ENCODE assay signal across 8 cellular contexts in the genomic region with DNA sequence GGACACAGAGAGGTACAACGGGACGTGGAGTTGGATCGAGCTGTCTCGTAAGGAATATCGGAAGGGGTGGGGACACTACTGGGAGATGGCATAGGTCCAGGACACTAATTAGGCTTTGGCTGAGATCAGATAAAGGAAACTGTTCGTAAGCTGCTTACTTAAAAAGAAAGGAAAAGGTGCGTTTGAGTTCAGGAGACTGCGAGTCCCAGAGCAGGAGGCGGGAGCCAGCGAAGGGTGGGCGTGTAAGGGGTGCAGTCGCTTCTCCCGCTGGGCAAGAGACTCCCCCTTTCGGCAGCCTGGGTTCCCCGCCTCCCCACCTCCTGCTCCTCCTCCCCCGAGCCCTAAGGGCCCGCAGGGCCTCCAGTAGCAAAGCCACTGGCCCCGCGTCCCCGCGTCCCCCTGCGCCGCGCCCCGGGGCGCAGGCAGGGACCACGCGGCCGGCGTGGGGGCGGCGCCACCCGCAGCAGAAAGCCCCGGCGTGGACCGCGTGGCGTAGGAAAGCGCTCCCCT. TPM values are rescaled to one million over a fixed set of nuclear protein-coding genes. Genes with fewer than 3 reads are reported as not detected.
DNase-seq lines count a peak whose midpoint lies in the region; ATAC-seq, FAIRE-seq and TF ChIP-seq lines count a peak whose summit lies in the region.

No MANE protein-coding gene starts in this region.

- TF ChIP-seq POLR2A in sigmoid colon (IDR thresholded peaks at IDR 0.05): no peak

- no peaks in the 10 kb centered on the region for H3K36me3 ChIP-seq in sigmoid colon

- no peak for FAIRE-seq in HTR-8/SVneo (lab: Jason Lieb, UNC)

- no peak for TF ChIP-seq CTCF in sigmoid colon (IDR thresholded peaks at IDR 0.05)

- ATAC-seq in GM21390 (IDR thresholded peaks at IDR 0.05; ENCODE audit: unreplicated experiment): peak; percentile 51

- intact Hi-C loops in sigmoid colon (cut with DNase I): loop anchor here (2.0 to 5.0 kb wide), 2 partner anchors 80 to 108 kb away; no protein-coding TSS in a partner anchor

- DNase-seq in EH (ENCODE audit: low read depth) (peak; percentile 65), HTR-8/SVneo (ENCODE audit: insufficient read length, low spot score) (peak; percentile 55), SW480 (ENCODE audit: low spot score) (peak; percentile 47), amygdala (lab: John Stamatoyannopoulos, UW) (peak in 39 of 56 donors; percentile 2 to 47 (median 23)), hypothalamus (lab: John Stamatoyannopoulos, UW) (peak in 37 of 51 donors; percentile 3 to 65 (median 32)), sigmoid colon (peak; percentile 86), NCI-H187 treated with DMSO at 0.1 percent for 48 hours (lab: John Stamatoyannopoulos, UW) (no peak)

- WGBS in sigmoid colon, 2 donors: 1 to 3% methylated on average over 39 of the region's 39 CpGs

- no peak for TF ChIP-seq EP300 in sigmoid colon (IDR thresholded peaks at IDR 0.05)

- H3K4me1 ChIP-seq in sigmoid colon: peaks cover 0 to 45% (median 24%) of the 10 kb centered on the region in 4 donors

- H3K4me3 ChIP-seq in sigmoid colon: peak overlapping the region; percentile 62 to 96 (median 87)

- peak overlapping the region; percentile 71 to 85 (median 83) for H3K27ac ChIP-seq in sigmoid colon

- H3K27me3 ChIP-seq in sigmoid colon: no peaks in the 10 kb centered on the region

- H3K9me3 ChIP-seq in sigmoid colon: no peaks in the 10 kb centered on the region

RNA-seq across cellular contexts. Expression of gene ABCC4, which starts 0.6 kb away (rescaled TPM):
- total RNA-seq in sigmoid colon: 10 to 100 TPM; 24.3 to 56.3 (median 43.1) TPM
- polyA plus RNA-seq in sigmoid colon: 1 to 10 TPM; 1.2 to 5.7 (median 4.2) TPM
